7 cellular contexts compared by ENCODE assay signal in genomic region chr4:53521-53920, GRCh38. TPM values are rescaled to one million over a fixed set of nuclear protein-coding genes. Genes with fewer than 3 reads are reported as not detected.
DNase-seq lines count a peak whose midpoint lies in the region; ATAC-seq, FAIRE-seq and TF ChIP-seq lines count a peak whose summit lies in the region.
"Not testable (repeated sequence)": the region's sequence is repeated elsewhere in the genome, so short reads cannot be mapped to it uniquely, and the experiment has no call there.

No MANE protein-coding gene starts in this region.

- not testable (repeated sequence) for H3K9me2 ChIP-seq in HCT116 (ENCODE audit: insufficient read depth)

- CTCF ChIA-PET in HCT116 (lab: Charles Lee), result not testable (repeated sequence)

- not testable (repeated sequence) for H3K4me1 ChIP-seq in HCT116 (ENCODE audit: control insufficient read depth in 1 of 2, insufficient read depth in 2 of 2, low read length in 2 of 2); RWPE2 (ENCODE audit: insufficient read depth, poor library complexity, severe bottlenecking); kidney (ENCODE audit: control insufficient read depth in 1 of 2, insufficient read depth in 1 of 2, low read depth in 1 of 2, low read length in 2 of 2); ovary (ENCODE audit: insufficient read depth); suprapubic skin

- not testable (repeated sequence) for FAIRE-seq in kidney (lab: Jason Lieb, UNC)

- not testable (repeated sequence) for H3K79me2 ChIP-seq in HCT116 (ENCODE audit: insufficient read depth, low read length)

- not testable (repeated sequence) for H2AFZ ChIP-seq in HCT116 (ENCODE audit: low read depth, low read length, poor library complexity, severe bottlenecking)

- ATAC-seq in HCT116 (peak; percentile 13; the same call in 1 of the 2 replicates), RWPE2 (ENCODE audit: low read depth) (peak; percentile 6)

- H3K36me3 ChIP-seq in HCT116 (ENCODE audit: control insufficient read depth in 1 of 2, insufficient read depth in 2 of 2, low read length in 2 of 2); RWPE2 (ENCODE audit: low read depth); brain microvascular endothelial cell (replicated peaks); kidney (ENCODE audit: control insufficient read depth in 1 of 2, insufficient read depth in 2 of 2, low read length in 2 of 2); ovary; suprapubic skin: not testable (repeated sequence)

- not testable (repeated sequence) for H3K9me3 ChIP-seq in HCT116 (ENCODE audit: control insufficient read depth in 1 of 2, insufficient read depth in 1 of 2, low read depth in 1 of 2, low read length in 2 of 2); RWPE2 (ENCODE audit: severe bottlenecking); kidney (ENCODE audit: control insufficient read depth in 1 of 2, low read length in 2 of 2); ovary; suprapubic skin

- TF ChIP-seq POLR2A in HCT116 (IDR thresholded peaks at IDR 0.05; ENCODE audit: borderline replicate concordance, extremely low read depth, insufficient read depth, insufficient read length); ovary (IDR thresholded peaks at IDR 0.05); suprapubic skin (IDR thresholded peaks at IDR 0.05): not testable (repeated sequence)

- POLR2A ChIA-PET in HCT116 (lab: Charles Lee), result not testable (repeated sequence)

- not testable (repeated sequence) for H3K27me3 ChIP-seq in HCT116 (ENCODE audit: insufficient read depth, low read length); RWPE2 (ENCODE audit: insufficient read depth, poor library complexity, severe bottlenecking); brain microvascular endothelial cell (replicated peaks); ovary; suprapubic skin

- in situ Hi-C loops in brain microvascular endothelial cell (cut with HindIII; ENCODE audit: low pct_ligation_motif_present, low sequenced_read_pairs), result not testable (repeated sequence)

- not testable (repeated sequence) for TF ChIP-seq CTCF in HCT116 (IDR thresholded peaks at IDR 0.05 in 2 of 3, conservative IDR thresholded peaks at IDR 0.05 in 1 of 3; ENCODE audit: borderline replicate concordance in 1 of 3, insufficient read depth in 1 of 3, low read depth in 2 of 3, low read length in 2 of 3); RWPE2 (IDR thresholded peaks at IDR 0.05; ENCODE audit: poor library complexity, severe bottlenecking); brain microvascular endothelial cell (IDR thresholded peaks at IDR 0.05; ENCODE audit: low read depth, low read length, missing control alignments); fibroblast of mammary gland (conservative IDR thresholded peaks at IDR 0.05; ENCODE audit: control insufficient read depth, insufficient read depth, low read depth, low read length); kidney (IDR thresholded peaks at IDR 0.05; ENCODE audit: borderline replicate concordance, extremely low read depth, insufficient read depth); ovary (IDR thresholded peaks at IDR 0.05); suprapubic skin (IDR thresholded peaks at IDR 0.05)

- not testable (repeated sequence) for H3K4me3 ChIP-seq in HCT116 (replicated peaks in 1 of 2; ENCODE audit: low read depth in 1 of 2, low read length in 2 of 2); RWPE2 (ENCODE audit: severe bottlenecking); kidney (ENCODE audit: low read length in 2 of 2)
- peak overlapping the region; percentile 40 for H3K4me3 ChIP-seq in brain microvascular endothelial cell (ENCODE audit: low read depth, low read length)
- peak overlapping the region; percentile 19 for H3K4me3 ChIP-seq in fibroblast of mammary gland (ENCODE audit: control insufficient read depth, low read depth, low read length)
- peak overlapping the region; percentile 38 for H3K4me3 ChIP-seq in ovary
- peak overlapping the region; percentile 42 for H3K4me3 ChIP-seq in suprapubic skin

- not testable (repeated sequence) for BruUV-seq in HCT116 (replicated peaks; lab: Mats Ljungman, UMichigan)

- H4K20me1 ChIP-seq in HCT116 (ENCODE audit: insufficient read depth), result not testable (repeated sequence)

- TF ChIP-seq RAD21 in HCT116 (IDR thresholded peaks at IDR 0.05; ENCODE audit: low read depth), result not testable (repeated sequence)

- not testable (repeated sequence) for H3K9ac ChIP-seq in HCT116 (ENCODE audit: low read length); kidney (ENCODE audit: low read length in 2 of 2)

- intact Hi-C loops in HCT116 (cut with micrococcal nuclease); kidney (cut with DNase I); ovary (cut with DNase I): not testable (repeated sequence)

- RAD21 ChIA-PET in HCT116 (lab: Charles Lee; ENCODE audit: low non-redundant PET in 1 of 2, low total read pairs in 2 of 2, uncharacterized antibody in 2 of 2, unreplicated experiment in 2 of 2), result not testable (repeated sequence)

- not testable (repeated sequence) for H3K27ac ChIP-seq in HCT116 (ENCODE audit: low read depth, low read length); RWPE2 (ENCODE audit: poor library complexity, severe bottlenecking); brain microvascular endothelial cell; kidney (ENCODE audit: low read depth in 2 of 2, low read length in 2 of 2)
- peak overlapping the region in 1 of 2 donors; percentile 52 for H3K27ac ChIP-seq in ovary
- H3K27ac ChIP-seq in suprapubic skin, result peak overlapping the region; percentile 22

- not testable (repeated sequence) for TF ChIP-seq EP300 in ovary (IDR thresholded peaks at IDR 0.05); suprapubic skin (IDR thresholded peaks at IDR 0.05)

- not testable (repeated sequence) for DNase-seq in HCT116 (ENCODE audit: low read depth, low spot score); RWPE2 (ENCODE audit: low spot score); brain microvascular endothelial cell; fibroblast of mammary gland (ENCODE audit: low read depth); ovary; suprapubic skin (ENCODE audit: low spot score in 2 of 2)
- DNase-seq in kidney, result peak; percentile 1

- not testable (repeated sequence) for H3K4me2 ChIP-seq in HCT116 (ENCODE audit: low read length)

- no CpG with 5 or more reads among the region's 41 CpGs for WGBS in ovary, 3 donors
- WGBS in suprapubic skin, result no CpG with 5 or more reads among the region's 41 CpGs

RNA-seq across cellular contexts. Expression of gene ZNF595, which starts 0.4 kb away (rescaled TPM):
- total RNA-seq in HCT116 (2021; ENCODE audit: unreplicated experiment) (4.0 TPM), kidney (18.3 TPM), ovary (10 to 100 TPM; 21.7 to 70.8 (median 32.4) TPM), suprapubic skin (10 to 100 TPM; 15.3 to 31.5 (median 24.2) TPM)
- 0.50 and 0.78 TPM in 2 replicates for polyA plus RNA-seq in HCT116 (2012)
- polyA plus RNA-seq in kidney (ENCODE audit: insufficient read depth, low read depth, low replicate concordance) (6.0 TPM), ovary (10 to 100 TPM; 15.9 to 18.1 TPM)
